ENCODE assay signal across 8 cellular contexts in the genomic region with DNA sequence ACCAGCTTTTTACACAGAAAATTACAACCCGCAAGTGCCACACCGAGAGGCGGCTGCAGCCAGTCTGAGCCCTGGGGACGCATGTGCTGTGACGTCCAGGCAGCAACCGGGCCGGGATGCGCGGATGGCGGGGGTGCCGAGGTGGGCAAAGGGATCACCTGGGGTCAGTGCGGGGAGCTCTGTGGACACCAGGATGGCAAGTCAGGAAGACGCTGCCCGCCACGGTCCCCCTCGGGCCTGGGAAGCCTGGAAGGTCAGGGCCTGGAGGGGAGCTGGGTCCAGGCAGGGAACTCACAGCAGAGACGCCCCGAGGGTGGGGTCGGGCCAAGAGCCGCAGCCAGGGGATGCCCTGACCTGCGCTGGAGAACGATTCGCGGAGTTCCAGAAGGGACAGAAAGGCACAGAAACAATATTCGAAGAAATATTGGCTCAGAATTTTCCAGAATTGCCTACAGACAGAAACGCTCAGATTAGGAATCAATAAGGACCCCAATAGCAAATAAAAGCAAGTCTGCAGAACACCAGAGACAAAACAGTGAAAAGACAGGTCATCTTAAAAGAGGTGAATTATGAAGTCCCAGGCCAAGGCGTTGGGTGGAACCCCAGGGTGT. TPM values are rescaled to one million over a fixed set of nuclear protein-coding genes. Genes with fewer than 3 reads are reported as not detected.
DNase-seq lines count a peak whose midpoint lies in the region; ATAC-seq and TF ChIP-seq lines count a peak whose summit lies in the region.

No MANE protein-coding gene starts in this region.

- H2AFZ ChIP-seq in hepatocyte: no peak overlapping the region

- H3K4me2 ChIP-seq in hepatocyte (peak overlapping the region; percentile 75), skeletal muscle satellite cell (ENCODE audit: low read length) (peak overlapping the region; percentile 62)

- H4K20me1 ChIP-seq in hepatocyte (ENCODE audit: insufficient read depth, poor library complexity, severe bottlenecking): no peaks in the 10 kb centered on the region

- no peak for ATAC-seq in activated B cell treated with CpG ODN at 0.5 μM for 24 hours (ENCODE audit: low read depth)
- no peak for ATAC-seq in HG02938 (IDR thresholded peaks at IDR 0.05; ENCODE audit: unreplicated experiment)

- peaks cover 45% of the 10 kb centered on the region for H3K27me3 ChIP-seq in hepatocyte
- H3K27me3 ChIP-seq in skeletal muscle satellite cell (ENCODE audit: control insufficient read depth, insufficient read depth, low read length): peaks cover 64% of the 10 kb centered on the region

- H3K27ac Mint-ChIP-seq in activated B cell treated with CpG ODN at 0.5 μM for 24 hours: no peak overlapping the region

- POLR2A ChIA-PET in activated B cell treated with CpG ODN at 0.5 μM for 24 hours (lab: Charles Lee): no interaction called here

- CTCF ChIA-PET in activated B cell treated with CpG ODN at 0.5 μM for 24 hours (lab: Charles Lee): no interaction called here

- H3K4me1 ChIP-seq in hepatocyte (ENCODE audit: insufficient read depth) (peaks cover 4% of the 10 kb centered on the region), skeletal muscle satellite cell (ENCODE audit: control insufficient read depth, insufficient read depth, low read length) (peaks cover 10% of the 10 kb centered on the region)

- 24% methylated on average over 27 of the region's 27 CpGs for WGBS in hepatocyte (ENCODE audit: low lambda C conversion rate, missing lambda C conversion rate)

- H3K4me3 Mint-ChIP-seq in activated B cell treated with CpG ODN at 0.5 μM for 24 hours: peak overlapping the region; percentile 55

- H3K4me3 ChIP-seq in hepatocyte: no peak overlapping the region
- peak overlapping the region; percentile 51 for H3K4me3 ChIP-seq in skeletal muscle satellite cell (ENCODE audit: low read length)

- no peak overlapping the region for H3K27ac ChIP-seq in hepatocyte

- DNase-seq in SHP77 (lab: John Stamatoyannopoulos, UW) (peak; percentile 18 to 40), SHP77 treated with DMSO at 0.1 percent for 48 hours (lab: John Stamatoyannopoulos, UW) (no peak), activated B cell treated with CpG ODN at 0.5 μM for 24 hours (no peak), hepatocyte (ENCODE audit: low spot score) (no peak), RKO (ENCODE audit: low spot score) (no peak)
- no peak for DNase-seq in stimulated activated CD4-positive, alpha-beta T cell treated with anti-CD3 and anti-CD28 coated beads, Interleukin-4, amount 100 ng/mL, for 24 hours

- H3K9ac ChIP-seq in skeletal muscle satellite cell (ENCODE audit: low read depth, low read length): no peak overlapping the region

- TF ChIP-seq CTCF in activated B cell treated with CpG ODN at 0.5 μM for 24 hours (IDR thresholded peaks at IDR 0.05) (no peak), hepatocyte (IDR thresholded peaks at IDR 0.05; ENCODE audit: poor library complexity) (no peak)

- no peaks in the 10 kb centered on the region for H3K79me2 ChIP-seq in hepatocyte

- H3K9me2 ChIP-seq in hepatocyte (replicated peaks; ENCODE audit: insufficient read depth): no peaks in the 10 kb centered on the region

- no peaks in the 10 kb centered on the region for H3K36me3 Mint-ChIP-seq in activated B cell treated with CpG ODN at 0.5 μM for 24 hours (ENCODE audit: low read depth)

- peaks cover 5% of the 10 kb centered on the region for H3K4me1 Mint-ChIP-seq in activated B cell treated with CpG ODN at 0.5 μM for 24 hours

- intact Hi-C loops in activated B cell treated with CpG ODN at 0.5 μM for 24 hours (cut with micrococcal nuclease): loop anchor here (1.0 to 5.0 kb wide), 8 partner anchors 245 to 1049 kb away; a partner anchor contains a TSS

- peaks cover 24% of the 10 kb centered on the region for H3K27me3 Mint-ChIP-seq in activated B cell treated with CpG ODN at 0.5 μM for 24 hours

- no peaks in the 10 kb centered on the region for H3K9me3 Mint-ChIP-seq in activated B cell treated with CpG ODN at 0.5 μM for 24 hours

- H3K36me3 ChIP-seq in hepatocyte (replicated peaks; ENCODE audit: insufficient read depth, low read depth): no peaks in the 10 kb centered on the region
- H3K36me3 ChIP-seq in skeletal muscle satellite cell (ENCODE audit: insufficient read depth, low read length): no peaks in the 10 kb centered on the region

- no peaks in the 10 kb centered on the region for H3K9me3 ChIP-seq in hepatocyte (ENCODE audit: low read depth)
- H3K9me3 ChIP-seq in skeletal muscle satellite cell (replicated peaks; ENCODE audit: low read length): no peaks in the 10 kb centered on the region

RNA-seq across cellular contexts. Expression of a gene that starts 11.7 kb away (rescaled TPM):
- total RNA-seq in activated B cell treated with CpG ODN at 0.5 μM for 24 hours: not detected in 2 replicates
- total RNA-seq in hepatocyte: 16.5 and 28.2 TPM in 2 replicates
- 16.1 and 19.9 TPM in 2 replicates for polyA plus RNA-seq in hepatocyte
- under 0.01 TPM in 1 of 2 replicates, not detected in the other for total RNA-seq in skeletal muscle satellite cell (2012; rRNA removed)

RNA-seq across cellular contexts. Expression of a gene that starts 36.9 kb away (rescaled TPM):
- total RNA-seq in activated B cell treated with CpG ODN at 0.5 μM for 24 hours: not detected in 2 replicates
- total RNA-seq in hepatocyte: 69.6 and 90.8 TPM in 2 replicates
- polyA plus RNA-seq in hepatocyte: 157 and 169 TPM in 2 replicates
- total RNA-seq in skeletal muscle satellite cell (2012; rRNA removed): not detected in 2 replicates

Comparison
In these comparisons a context has a peak if more than half of its experiments do, and no peak if none do; other contexts are left out.
1. DNase-seq: peak in SHP77 (2 of 2); none in SHP77 treated with DMSO at 0.1 percent for 48 hours (single experiment), activated B cell treated with CpG ODN at 0.5 μM for 24 hours (single experiment), hepatocyte (single experiment), RKO (single experiment) and stimulated activated CD4-positive, alpha-beta T cell treated with anti-CD3 and anti-CD28 coated beads, Interleukin-4, amount 100 ng/mL, for 24 hours (single experiment).
2. RNA of a gene that starts 11.7 kb away (total RNA-seq): 16.5 to 28.2 TPM in hepatocyte; not detected in activated B cell treated with CpG ODN at 0.5 μM for 24 hours; every median in the first group is over 10 times any median in the second.
3. RNA of a gene that starts 36.9 kb away (total RNA-seq): 69.6 to 90.8 TPM in hepatocyte; not detected in activated B cell treated with CpG ODN at 0.5 μM for 24 hours; every median in the first group is over 10 times any median in the second.